ENCODE assay signal across 2 cellular contexts in genomic region chr1:171780583-171781166, GRCh38.
TF ChIP-seq lines count a peak whose summit lies in the region.

No MANE protein-coding gene starts in this region.

TF ChIP-seq in A549, 52 proteins besides CTCF, POLR2A, EP300 and RAD21 (continued from another document):
- TF ChIP-seq, protein P1, sequence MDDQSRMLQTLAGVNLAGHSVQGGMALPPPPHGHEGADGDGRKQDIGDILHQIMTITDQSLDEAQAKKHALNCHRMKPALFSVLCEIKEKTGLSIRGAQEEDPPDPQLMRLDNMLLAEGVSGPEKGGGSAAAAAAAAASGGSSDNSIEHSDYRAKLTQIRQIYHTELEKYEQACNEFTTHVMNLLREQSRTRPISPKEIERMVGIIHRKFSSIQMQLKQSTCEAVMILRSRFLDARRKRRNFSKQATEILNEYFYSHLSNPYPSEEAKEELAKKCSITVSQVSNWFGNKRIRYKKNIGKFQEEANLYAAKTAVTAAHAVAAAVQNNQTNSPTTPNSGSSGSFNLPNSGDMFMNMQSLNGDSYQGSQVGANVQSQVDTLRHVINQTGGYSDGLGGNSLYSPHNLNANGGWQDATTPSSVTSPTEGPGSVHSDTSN (IDR thresholded peaks at IDR 0.05) = no peak
- TF ChIP-seq ATOH8 (CRISPR knock-in tag; IDR thresholded peaks at IDR 0.05; ENCODE audit: low read depth) = no peak
- TF ChIP-seq JUN (IDR thresholded peaks at IDR 0.05) = peak in 1 of 2 experiments; percentile 4; a peak in 1 of 5 replicates
- TF ChIP-seq RARB (CRISPR knock-in tag; IDR thresholded peaks at IDR 0.05) = no peak

TF ChIP-seq in K562, 482 proteins besides CTCF, POLR2A, EP300 and RAD21 (continued from another document and continues in another):
- TF ChIP-seq, protein P2, sequence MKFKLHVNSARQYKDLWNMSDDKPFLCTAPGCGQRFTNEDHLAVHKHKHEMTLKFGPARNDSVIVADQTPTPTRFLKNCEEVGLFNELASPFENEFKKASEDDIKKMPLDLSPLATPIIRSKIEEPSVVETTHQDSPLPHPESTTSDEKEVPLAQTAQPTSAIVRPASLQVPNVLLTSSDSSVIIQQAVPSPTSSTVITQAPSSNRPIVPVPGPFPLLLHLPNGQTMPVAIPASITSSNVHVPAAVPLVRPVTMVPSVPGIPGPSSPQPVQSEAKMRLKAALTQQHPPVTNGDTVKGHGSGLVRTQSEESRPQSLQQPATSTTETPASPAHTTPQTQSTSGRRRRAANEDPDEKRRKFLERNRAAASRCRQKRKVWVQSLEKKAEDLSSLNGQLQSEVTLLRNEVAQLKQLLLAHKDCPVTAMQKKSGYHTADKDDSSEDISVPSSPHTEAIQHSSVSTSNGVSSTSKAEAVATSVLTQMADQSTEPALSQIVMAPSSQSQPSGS (CRISPR knock-in tag; IDR thresholded peaks at IDR 0.05) = no peak
- TF ChIP-seq TSC22D4 (tag; IDR thresholded peaks at IDR 0.05) (no peak), ZNF3 (CRISPR knock-in tag; IDR thresholded peaks at IDR 0.05) (0 out of 2 replicates have a peak, but pooled peaks have one; percentile 10), PML (IDR thresholded peaks at IDR 0.05; ENCODE audit: low read length) (0 out of 2 replicates have a peak, but pooled peaks have one; percentile 21), TRIM28 (IDR thresholded peaks at IDR 0.05) (peak; percentile 34; the same call in 1 of the 2 replicates), SMARCE1 (IDR thresholded peaks at IDR 0.05) (peak; percentile 69; the same call in 1 of the 2 replicates), ZNF24 (IDR thresholded peaks at IDR 0.05) (0 out of 2 replicates have a peak, but pooled peaks have one; percentile 7), EGR1 (conservative IDR thresholded peaks at IDR 0.05) (no peak; the same call in 1 of the 2 replicates), ARID1B (IDR thresholded peaks at IDR 0.05) (peak; percentile 51), ZFP1 (CRISPR knock-in tag; IDR thresholded peaks at IDR 0.05) (no peak), ADNP (tag; IDR thresholded peaks at IDR 0.05) (no peak), SIN3A (IDR thresholded peaks at IDR 0.05; ENCODE audit: borderline replicate concordance in 2 of 2, control insufficient read depth in 1 of 2, low read depth in 2 of 2, low read length in 2 of 2) (0 out of 4 replicates have a peak, but pooled peaks of 1 of the 2 experiments have one; percentile 8), ETV6 (IDR thresholded peaks at IDR 0.05; ENCODE audit: borderline replicate concordance in 1 of 2, low read depth in 2 of 2, low read length in 1 of 2) (0 out of 4 replicates have a peak, but pooled peaks of 1 of the 2 experiments have one; percentile 40), ETV6 (CRISPR knock-in tag; IDR thresholded peaks at IDR 0.05; ENCODE audit: borderline replicate concordance) (no peak), ZNF830 (CRISPR knock-in tag; IDR thresholded peaks at IDR 0.05) (0 out of 2 replicates have a peak, but pooled peaks have one; percentile 19), SMARCC2 (IDR thresholded peaks at IDR 0.05; ENCODE audit: low read depth) (peak; percentile 40; the same call in 1 of the 2 replicates), FIP1L1 (IDR thresholded peaks at IDR 0.05; ENCODE audit: low read depth, low read length, poor library complexity, severe bottlenecking) (no peak), ZBTB26 (CRISPR knock-in tag; IDR thresholded peaks at IDR 0.05) (no peak), GTF2E2 (tag; IDR thresholded peaks at IDR 0.05) (peak; percentile 79; the same call in 1 of the 2 replicates), HDAC2 (IDR thresholded peaks at IDR 0.05) (peak; percentile 48), STAT5A (IDR thresholded peaks at IDR 0.05; ENCODE audit: borderline replicate concordance, low read length) (no peak), ZEB2 (IDR thresholded peaks at IDR 0.05) (peak; percentile 46; the same call in 1 of the 2 replicates), TAF7 (tag; IDR thresholded peaks at IDR 0.05) (peak; percentile 75), RFX1 (IDR thresholded peaks at IDR 0.05) (no peak), ZNF785 (CRISPR knock-in tag; IDR thresholded peaks at IDR 0.05) (no peak), MED1 (CRISPR knock-in tag; IDR thresholded peaks at IDR 0.05; ENCODE audit: borderline replicate concordance) (no peak), PHF8 (IDR thresholded peaks at IDR 0.05; ENCODE audit: borderline replicate concordance, low read length) (peak; percentile 47; the same call in 1 of the 2 replicates), MTA1 (IDR thresholded peaks at IDR 0.05; ENCODE audit: borderline replicate concordance) (no peak), SUPT5H (IDR thresholded peaks at IDR 0.05) (peak; percentile 40), BRD9 (IDR thresholded peaks at IDR 0.05; ENCODE audit: low read depth, partially characterized antibody) (peak; percentile 54), FOXJ3 (CRISPR knock-in tag; IDR thresholded peaks at IDR 0.05) (no peak), TEAD2 (tag; IDR thresholded peaks at IDR 0.05) (0 out of 2 replicates have a peak, but pooled peaks have one; percentile 20), ZNF586 (CRISPR knock-in tag; conservative IDR thresholded peaks at IDR 0.05) (no peak), SRF (CRISPR knock-in tag; IDR thresholded peaks at IDR 0.05) (no peak), HOXB6 (CRISPR knock-in tag; IDR thresholded peaks at IDR 0.05; ENCODE audit: borderline replicate concordance) (peak; percentile 58; the same call in 1 of the 2 replicates)
- TF ChIP-seq, protein P3, sequence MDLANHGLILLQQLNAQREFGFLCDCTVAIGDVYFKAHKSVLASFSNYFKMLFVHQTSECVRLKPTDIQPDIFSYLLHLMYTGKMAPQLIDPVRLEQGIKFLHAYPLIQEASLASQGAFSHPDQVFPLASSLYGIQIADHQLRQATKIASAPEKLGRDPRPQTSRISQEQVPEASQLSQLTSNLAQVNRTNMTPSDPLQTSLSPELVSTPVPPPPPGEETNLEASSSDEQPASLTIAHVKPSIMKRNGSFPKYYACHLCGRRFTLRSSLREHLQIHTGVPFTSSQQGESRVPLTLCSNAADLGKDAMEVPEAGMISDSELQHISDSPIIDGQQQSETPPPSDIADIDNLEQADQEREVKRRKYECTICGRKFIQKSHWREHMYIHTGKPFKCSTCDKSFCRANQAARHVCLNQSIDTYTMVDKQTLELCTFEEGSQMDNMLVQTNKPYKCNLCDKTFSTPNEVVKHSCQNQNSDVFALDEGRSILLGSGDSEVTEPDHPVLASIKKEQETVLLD (IDR thresholded peaks at IDR 0.05) = peak; percentile 54; the same call in 1 of the 2 replicates
- TF ChIP-seq, protein P4, sequence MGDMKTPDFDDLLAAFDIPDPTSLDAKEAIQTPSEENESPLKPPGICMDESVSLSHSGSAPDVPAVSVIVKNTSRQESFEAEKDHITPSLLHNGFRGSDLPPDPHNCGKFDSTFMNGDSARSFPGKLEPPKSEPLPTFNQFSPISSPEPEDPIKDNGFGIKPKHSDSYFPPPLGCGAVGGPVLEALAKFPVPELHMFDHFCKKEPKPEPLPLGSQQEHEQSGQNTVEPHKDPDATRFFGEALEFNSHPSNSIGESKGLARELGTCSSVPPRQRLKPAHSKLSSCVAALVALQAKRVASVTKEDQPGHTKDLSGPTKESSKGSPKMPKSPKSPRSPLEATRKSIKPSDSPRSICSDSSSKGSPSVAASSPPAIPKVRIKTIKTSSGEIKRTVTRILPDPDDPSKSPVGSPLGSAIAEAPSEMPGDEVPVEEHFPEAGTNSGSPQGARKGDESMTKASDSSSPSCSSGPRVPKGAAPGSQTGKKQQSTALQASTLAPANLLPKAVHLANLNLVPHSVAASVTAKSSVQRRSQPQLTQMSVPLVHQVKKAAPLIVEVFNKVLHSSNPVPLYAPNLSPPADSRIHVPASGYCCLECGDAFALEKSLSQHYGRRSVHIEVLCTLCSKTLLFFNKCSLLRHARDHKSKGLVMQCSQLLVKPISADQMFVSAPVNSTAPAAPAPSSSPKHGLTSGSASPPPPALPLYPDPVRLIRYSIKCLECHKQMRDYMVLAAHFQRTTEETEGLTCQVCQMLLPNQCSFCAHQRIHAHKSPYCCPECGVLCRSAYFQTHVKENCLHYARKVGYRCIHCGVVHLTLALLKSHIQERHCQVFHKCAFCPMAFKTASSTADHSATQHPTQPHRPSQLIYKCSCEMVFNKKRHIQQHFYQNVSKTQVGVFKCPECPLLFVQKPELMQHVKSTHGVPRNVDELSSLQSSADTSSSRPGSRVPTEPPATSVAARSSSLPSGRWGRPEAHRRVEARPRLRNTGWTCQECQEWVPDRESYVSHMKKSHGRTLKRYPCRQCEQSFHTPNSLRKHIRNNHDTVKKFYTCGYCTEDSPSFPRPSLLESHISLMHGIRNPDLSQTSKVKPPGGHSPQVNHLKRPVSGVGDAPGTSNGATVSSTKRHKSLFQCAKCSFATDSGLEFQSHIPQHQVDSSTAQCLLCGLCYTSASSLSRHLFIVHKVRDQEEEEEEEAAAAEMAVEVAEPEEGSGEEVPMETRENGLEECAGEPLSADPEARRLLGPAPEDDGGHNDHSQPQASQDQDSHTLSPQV (IDR thresholded peaks at IDR 0.05) = peak; percentile 85
- TF ChIP-seq, protein P5, sequence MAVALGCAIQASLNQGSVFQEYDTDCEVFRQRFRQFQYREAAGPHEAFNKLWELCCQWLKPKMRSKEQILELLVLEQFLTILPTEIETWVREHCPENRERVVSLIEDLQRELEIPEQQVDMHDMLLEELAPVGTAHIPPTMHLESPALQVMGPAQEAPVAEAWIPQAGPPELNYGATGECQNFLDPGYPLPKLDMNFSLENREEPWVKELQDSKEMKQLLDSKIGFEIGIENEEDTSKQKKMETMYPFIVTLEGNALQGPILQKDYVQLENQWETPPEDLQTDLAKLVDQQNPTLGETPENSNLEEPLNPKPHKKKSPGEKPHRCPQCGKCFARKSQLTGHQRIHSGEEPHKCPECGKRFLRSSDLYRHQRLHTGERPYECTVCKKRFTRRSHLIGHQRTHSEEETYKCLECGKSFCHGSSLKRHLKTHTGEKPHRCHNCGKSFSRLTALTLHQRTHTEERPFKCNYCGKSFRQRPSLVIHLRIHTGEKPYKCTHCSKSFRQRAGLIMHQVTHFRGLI (CRISPR knock-in tag; IDR thresholded peaks at IDR 0.05) = no peak
- TF ChIP-seq, protein P6, sequence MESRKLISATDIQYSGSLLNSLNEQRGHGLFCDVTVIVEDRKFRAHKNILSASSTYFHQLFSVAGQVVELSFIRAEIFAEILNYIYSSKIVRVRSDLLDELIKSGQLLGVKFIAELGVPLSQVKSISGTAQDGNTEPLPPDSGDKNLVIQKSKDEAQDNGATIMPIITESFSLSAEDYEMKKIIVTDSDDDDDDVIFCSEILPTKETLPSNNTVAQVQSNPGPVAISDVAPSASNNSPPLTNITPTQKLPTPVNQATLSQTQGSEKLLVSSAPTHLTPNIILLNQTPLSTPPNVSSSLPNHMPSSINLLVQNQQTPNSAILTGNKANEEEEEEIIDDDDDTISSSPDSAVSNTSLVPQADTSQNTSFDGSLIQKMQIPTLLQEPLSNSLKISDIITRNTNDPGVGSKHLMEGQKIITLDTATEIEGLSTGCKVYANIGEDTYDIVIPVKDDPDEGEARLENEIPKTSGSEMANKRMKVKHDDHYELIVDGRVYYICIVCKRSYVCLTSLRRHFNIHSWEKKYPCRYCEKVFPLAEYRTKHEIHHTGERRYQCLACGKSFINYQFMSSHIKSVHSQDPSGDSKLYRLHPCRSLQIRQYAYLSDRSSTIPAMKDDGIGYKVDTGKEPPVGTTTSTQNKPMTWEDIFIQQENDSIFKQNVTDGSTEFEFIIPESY (CRISPR knock-in tag; IDR thresholded peaks at IDR 0.05) = peak; percentile 46; the same call in 1 of the 2 replicates
- TF ChIP-seq, protein P7, sequence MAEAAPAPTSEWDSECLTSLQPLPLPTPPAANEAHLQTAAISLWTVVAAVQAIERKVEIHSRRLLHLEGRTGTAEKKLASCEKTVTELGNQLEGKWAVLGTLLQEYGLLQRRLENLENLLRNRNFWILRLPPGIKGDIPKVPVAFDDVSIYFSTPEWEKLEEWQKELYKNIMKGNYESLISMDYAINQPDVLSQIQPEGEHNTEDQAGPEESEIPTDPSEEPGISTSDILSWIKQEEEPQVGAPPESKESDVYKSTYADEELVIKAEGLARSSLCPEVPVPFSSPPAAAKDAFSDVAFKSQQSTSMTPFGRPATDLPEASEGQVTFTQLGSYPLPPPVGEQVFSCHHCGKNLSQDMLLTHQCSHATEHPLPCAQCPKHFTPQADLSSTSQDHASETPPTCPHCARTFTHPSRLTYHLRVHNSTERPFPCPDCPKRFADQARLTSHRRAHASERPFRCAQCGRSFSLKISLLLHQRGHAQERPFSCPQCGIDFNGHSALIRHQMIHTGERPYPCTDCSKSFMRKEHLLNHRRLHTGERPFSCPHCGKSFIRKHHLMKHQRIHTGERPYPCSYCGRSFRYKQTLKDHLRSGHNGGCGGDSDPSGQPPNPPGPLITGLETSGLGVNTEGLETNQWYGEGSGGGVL (CRISPR knock-in tag; IDR thresholded peaks at IDR 0.05) = no peak
